In genomic region chr6:143215363-143215762, GRCh38 we compare ENCODE assay signal across 20 cellular contexts.
"Had no signal": no experiment of that assay in that cellular context is flagged by ENCODE, and none has a peak within 500 bp of the region (broad histone marks: within the 10 kb centered on the region; RNA-seq: fewer than 3 reads in every experiment).

No MANE protein-coding gene starts in this region.

- H3K4me1 ChIP-seq: colonic mucosa, thyroid gland had no signal

- DNase-seq: activated CD4-positive, alpha-beta T cell treated with anti-CD3 and anti-CD28 coated beads, Interleukin-2, amount 50 U/mL, for 1 hour; activated CD8-positive, alpha-beta memory T cell treated with anti-CD3 and anti-CD28 coated beads, Interleukin-2, amount 50 U/mL, for 4 hours; activated effector memory CD4-positive, alpha-beta T cell treated with Interleukin-2 at 50 U/mL for 16 hours; activated naive CD4-positive, alpha-beta T cell treated with anti-CD3 and anti-CD28 coated beads, Interleukin-2, amount 10 ng/mL, durations not matched to agents 7 days and 5 days; activated naive CD8-positive, alpha-beta T cell treated with anti-CD3 and anti-CD28 coated beads, Interleukin-2, amount 50 U/mL, for 24 hours; activated T-cell treated with anti-CD3 and anti-CD28 coated beads, Interleukin-2, amount 50 U/mL, for 4 hours; aorta; colonic mucosa; foreskin melanocyte; head of caudate nucleus; occipital lobe; posterior cingulate gyrus; retina; stimulated activated CD4-positive, alpha-beta T cell treated with anti-CD3 and anti-CD28 coated beads, Interleukin-12 subunit alpha, Interleukin-12 subunit beta, amount 100 ng/mL, for 4 hours; stimulated activated CD4-positive, alpha-beta T cell treated with anti-CD3 and anti-CD28 coated beads, Interleukin-1b, Interleukin-23, amount 100 ng/mL, for 48 hours; stimulated activated CD8-positive, alpha-beta memory T cell treated with anti-CD3 and anti-CD28 coated beads, Interleukin-4, amount 100 ng/mL, for 48 hours; stimulated activated naive CD4-positive, alpha-beta T cell; thyroid gland had no signal

- H3K4me3 ChIP-seq: colonic mucosa, thyroid gland had no signal

- H3K9me3 ChIP-seq: colonic mucosa, thyroid gland had no signal

- H3K27ac ChIP-seq: colonic mucosa, thyroid gland had no signal

- H3K36me3 ChIP-seq: colonic mucosa, thyroid gland had no signal

- H3K27me3 ChIP-seq: colonic mucosa, thyroid gland had no signal

- ATAC-seq: activated CD4-positive, CD25-positive, alpha-beta regulatory T cell treated with anti-CD3 and anti-CD28 coated beads, Interleukin-2, amount 50 U/mL, for 24 hours; activated naive CD8-positive, alpha-beta T cell treated with anti-CD3 and anti-CD28 coated beads, Interleukin-2, amount 50 U/mL, for 24 hours; activated T-cell treated with anti-CD3 and anti-CD28 coated beads, Interleukin-2, amount 50 U/mL, for 4 hours; left lobe of liver had no signal
